9 cellular contexts compared by ENCODE assay signal in the genomic region with DNA sequence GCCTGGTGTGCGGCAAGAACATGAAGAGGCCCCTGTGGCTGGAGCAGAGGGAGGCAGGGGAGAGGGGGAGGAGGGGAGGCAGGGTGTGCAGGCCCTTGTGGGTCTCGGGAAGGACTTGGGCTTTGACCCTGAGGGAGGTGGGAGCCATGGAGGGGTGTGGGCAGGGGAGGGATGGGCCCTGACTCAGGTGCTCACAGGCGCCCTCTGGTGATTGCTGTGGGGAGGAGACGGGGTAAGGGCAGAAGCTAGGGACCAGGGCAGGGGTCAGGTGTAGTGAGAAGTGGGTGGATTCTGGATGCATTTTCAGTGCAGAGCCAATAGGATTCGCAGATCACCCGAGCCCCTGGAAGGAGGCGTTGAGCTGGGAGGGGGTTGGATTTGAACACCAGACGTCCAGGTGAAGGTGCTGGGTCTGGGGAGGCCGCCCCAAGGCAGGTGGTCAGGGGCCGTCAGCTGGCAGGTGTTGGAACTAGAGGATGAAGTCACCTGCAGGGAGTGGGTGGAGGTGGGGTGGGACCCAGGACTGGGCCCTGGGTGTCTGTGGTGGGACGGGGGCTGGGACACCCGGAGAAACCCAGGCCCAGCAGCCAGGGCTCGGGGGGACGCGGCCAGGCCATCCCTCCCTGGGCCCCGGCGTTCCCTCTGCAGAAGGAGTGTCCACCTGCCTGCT.
DNase-seq lines count a peak whose midpoint lies in the region; ATAC-seq, FAIRE-seq and TF ChIP-seq lines count a peak whose summit lies in the region.
"Had no signal": no experiment of that assay in that cellular context is flagged by ENCODE, and none has a peak within 500 bp of the region (broad histone marks: within the 10 kb centered on the region; RNA-seq: fewer than 3 reads in every experiment).

No MANE protein-coding gene starts in this region.

- DNase-seq in GM06990 (ENCODE audit: extremely low read depth, insufficient read length) (no peak), NB4 (ENCODE audit: low read depth) (peak; percentile 45), kidney (peak; percentile 76), globus pallidus (ENCODE audit: low spot score) (no peak)
- DNase-seq in activated naive CD4-positive, alpha-beta T cell treated with anti-CD3 and anti-CD28 coated beads, Interleukin-2, amount 50 U/mL, for 72 hours (ENCODE audit: low spot score in 2 of 2) = peak in 1 of 2 donors; percentile 66
- DNase-seq in stimulated activated naive CD8-positive, alpha-beta T cell treated with anti-CD3 and anti-CD28 coated beads, Interleukin-15, amount 100 ng/mL, for 72 hours = peak in 1 of 2 donors; percentile 51
- DNase-seq in effector memory CD4-positive, alpha-beta T cell = no peak

- H3K4me1 ChIP-seq in kidney (ENCODE audit: control insufficient read depth in 1 of 2, insufficient read depth in 1 of 2, low read depth in 1 of 2, low read length in 2 of 2) = no peaks in the 10 kb centered on the region
- no peaks in the 10 kb centered on the region for H3K4me1 ChIP-seq in effector memory CD4-positive, alpha-beta T cell (ENCODE audit: control insufficient read depth, insufficient read depth, low read length, poor library complexity, severe bottlenecking)
- H3K4me1 ChIP-seq: thyroid gland had no signal

- H3K4me3 ChIP-seq in GM06990 (replicated peaks; ENCODE audit: low read depth, low read length) (no peak overlapping the region), NB4 (ENCODE audit: low read depth, low read length) (no peak overlapping the region), kidney (ENCODE audit: low read length in 2 of 2) (no peak overlapping the region)
- H3K4me3 ChIP-seq in effector memory CD4-positive, alpha-beta T cell (ENCODE audit: insufficient read depth, low read depth, low read length, poor library complexity, severe bottlenecking) = no peak overlapping the region
- H3K4me3 ChIP-seq: thyroid gland had no signal

- no peak overlapping the region for H3K27ac ChIP-seq in kidney (ENCODE audit: low read depth in 2 of 2, low read length in 2 of 2)
- no peak overlapping the region for H3K27ac ChIP-seq in effector memory CD4-positive, alpha-beta T cell (ENCODE audit: insufficient read depth, low read length, poor library complexity, severe bottlenecking)
- H3K27ac ChIP-seq: thyroid gland had no signal

- peaks cover 0 to 4% of the 10 kb centered on the region in 2 donors for H3K36me3 Mint-ChIP-seq in activated naive CD4-positive, alpha-beta T cell treated with anti-CD3 and anti-CD28 coated beads, Interleukin-2, amount 50 U/mL, for 72 hours

- H3K4me3 Mint-ChIP-seq in stimulated activated naive CD8-positive, alpha-beta T cell treated with anti-CD3 and anti-CD28 coated beads, Interleukin-15, amount 100 ng/mL, for 72 hours = peak overlapping the region in 1 of 2 donors; percentile 21

- peaks cover 6% of the 10 kb centered on the region for H3K36me3 ChIP-seq in GM06990 (ENCODE audit: control insufficient read depth, insufficient read depth, low read length)
- H3K36me3 ChIP-seq in kidney (ENCODE audit: control insufficient read depth in 1 of 2, insufficient read depth in 2 of 2, low read length in 2 of 2) = no peaks in the 10 kb centered on the region
- no peaks in the 10 kb centered on the region for H3K36me3 ChIP-seq in effector memory CD4-positive, alpha-beta T cell (ENCODE audit: control insufficient read depth, insufficient read depth, low read length)

- H3K27me3 ChIP-seq in GM06990 (replicated peaks; ENCODE audit: control insufficient read depth, insufficient read depth, low read length) = no peaks in the 10 kb centered on the region
- no peaks in the 10 kb centered on the region for H3K27me3 ChIP-seq in effector memory CD4-positive, alpha-beta T cell (replicated peaks; ENCODE audit: control insufficient read depth, insufficient read depth, low read length, poor library complexity, severe bottlenecking)
- H3K27me3 ChIP-seq: thyroid gland had no signal

- TF ChIP-seq POLR2A in NB4 (IDR thresholded peaks at IDR 0.05; ENCODE audit: extremely low read depth, insufficient read length) = no peak

- no peak overlapping the region for H3K9ac ChIP-seq in kidney (ENCODE audit: low read length in 2 of 2)

- intact Hi-C loops in kidney (cut with DNase I) = no loop called here

- H3K27ac Mint-ChIP-seq in activated naive CD4-positive, alpha-beta T cell treated with anti-CD3 and anti-CD28 coated beads, Interleukin-2, amount 50 U/mL, for 72 hours = peak overlapping the region in 1 of 2 donors; percentile 60
- peak overlapping the region; percentile 52 to 92 for H3K27ac Mint-ChIP-seq in stimulated activated naive CD8-positive, alpha-beta T cell treated with anti-CD3 and anti-CD28 coated beads, Interleukin-15, amount 100 ng/mL, for 72 hours

- FAIRE-seq in kidney (lab: Jason Lieb, UNC) = no peak

- peak; percentile 58 to 67 for ATAC-seq in activated naive CD4-positive, alpha-beta T cell treated with anti-CD3 and anti-CD28 coated beads, Interleukin-2, amount 50 U/mL, for 72 hours
- ATAC-seq in stimulated activated naive CD8-positive, alpha-beta T cell treated with anti-CD3 and anti-CD28 coated beads, Interleukin-15, amount 100 ng/mL, for 72 hours = peak; percentile 72
- no peak for ATAC-seq in GM19397 (IDR thresholded peaks at IDR 0.05; ENCODE audit: unreplicated experiment)

- peaks cover 0 to 3% of the 10 kb centered on the region in 2 donors for H3K9me3 ChIP-seq in kidney (ENCODE audit: control insufficient read depth in 1 of 2, low read length in 2 of 2)
- H3K9me3 ChIP-seq in effector memory CD4-positive, alpha-beta T cell (ENCODE audit: control insufficient read depth, low read length) = no peaks in the 10 kb centered on the region
- H3K9me3 ChIP-seq: thyroid gland had no signal

- H3K27me3 Mint-ChIP-seq in stimulated activated naive CD8-positive, alpha-beta T cell treated with anti-CD3 and anti-CD28 coated beads, Interleukin-15, amount 100 ng/mL, for 72 hours = no peaks in the 10 kb centered on the region

- H3K9me3 Mint-ChIP-seq in activated naive CD4-positive, alpha-beta T cell treated with anti-CD3 and anti-CD28 coated beads, Interleukin-2, amount 50 U/mL, for 72 hours = peaks cover 0 to 10% of the 10 kb centered on the region in 2 donors
- peaks cover 8 to 17% of the 10 kb centered on the region in 2 donors for H3K9me3 Mint-ChIP-seq in stimulated activated naive CD8-positive, alpha-beta T cell treated with anti-CD3 and anti-CD28 coated beads, Interleukin-15, amount 100 ng/mL, for 72 hours

- TF ChIP-seq CTCF in GM06990 (IDR thresholded peaks at IDR 0.05; ENCODE audit: insufficient read depth, low read length, poor library complexity, severe bottlenecking) = peak; percentile 76
- TF ChIP-seq CTCF in NB4 (IDR thresholded peaks at IDR 0.05; ENCODE audit: low read depth, low read length) = peak; percentile 44
- peak; percentile 29 for TF ChIP-seq CTCF in kidney (IDR thresholded peaks at IDR 0.05; ENCODE audit: borderline replicate concordance, extremely low read depth, insufficient read depth)

- peaks cover 8% of the 10 kb centered on the region for H3K4me1 Mint-ChIP-seq in stimulated activated naive CD8-positive, alpha-beta T cell treated with anti-CD3 and anti-CD28 coated beads, Interleukin-15, amount 100 ng/mL, for 72 hours

Comparison
In these comparisons a context has a peak if more than half of its experiments do, and no peak if none do; other contexts are left out.
1. DNase-seq: peak in NB4 (single experiment) and kidney (single experiment); none in GM06990 (single experiment), globus pallidus (single experiment) and effector memory CD4-positive, alpha-beta T cell (0 of 3).
2. Peak in every context shown above with its lines, with median percentiles within 50 percentile points of each other: CTCF ChIP-seq.